Comparison of ENCODE assay signal across 26 cellular contexts in the genomic region with DNA sequence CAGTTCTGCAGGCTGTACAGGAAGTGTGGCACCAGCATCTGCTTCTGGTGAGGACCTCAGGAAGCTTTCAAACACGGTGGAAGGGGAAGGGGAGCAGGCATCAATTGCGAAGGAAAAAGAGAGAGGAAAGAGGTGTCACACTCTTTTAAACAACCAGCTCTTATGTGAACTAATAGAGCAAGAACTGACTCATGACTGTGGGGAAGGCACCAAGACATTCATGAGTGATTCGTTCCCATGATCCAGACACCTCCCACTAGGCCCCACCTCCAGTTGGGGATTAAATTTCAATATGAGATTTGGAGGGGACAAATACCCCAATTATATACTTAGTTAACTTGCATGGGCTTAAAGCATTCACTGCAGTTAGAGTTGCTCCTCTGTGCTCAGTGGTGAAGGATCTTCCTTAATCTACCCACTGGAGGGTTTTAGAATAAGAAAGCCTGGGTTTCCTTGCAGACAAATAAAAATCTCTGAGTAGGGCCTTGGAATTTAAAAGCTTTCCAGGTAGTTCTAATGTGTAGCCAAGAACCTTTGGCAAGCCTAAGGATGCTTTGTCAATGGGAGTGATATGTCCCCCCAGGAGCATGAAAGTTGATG. TPM values are rescaled to one million over a fixed set of nuclear protein-coding genes. Genes with fewer than 3 reads are reported as not detected.
DNase-seq lines count a peak whose midpoint lies in the region; ATAC-seq and TF ChIP-seq lines count a peak whose summit lies in the region.
"Had no signal": no experiment of that assay in that cellular context is flagged by ENCODE, and none has a peak within 500 bp of the region (broad histone marks: within the 10 kb centered on the region; RNA-seq: fewer than 3 reads in every experiment).

No MANE protein-coding gene starts in this region.

- H3K9me2 ChIP-seq in GM23338 (ENCODE audit: insufficient read depth): no peaks in the 10 kb centered on the region

- H3K27ac Mint-ChIP-seq in GM23338 (peak overlapping the region; percentile 73; the same call in 1 of the 2 replicates), endodermal cell (no peak overlapping the region)
- peak overlapping the region; percentile 22 for H3K27ac Mint-ChIP-seq in stimulated activated naive B cell treated with anti-CD40 and anti-IgM and Interleukin-4, amounts not matched to agents 10 μg/mL and 1 μg/mL and 100 μg/mL, for 72 hours
- no peak overlapping the region for H3K27ac Mint-ChIP-seq in activated naive CD8-positive, alpha-beta T cell treated with anti-CD3 and anti-CD28 coated beads for 36 hours
- H3K27ac Mint-ChIP-seq: activated CD4-positive, alpha-beta T cell treated with anti-CD3 and anti-CD28 coated beads for 36 hours; activated T-cell treated with anti-CD3 and anti-CD28 coated beads, Interleukin-2, amount 50 U/mL, for 24 hours; CD4-positive, CD25-positive, alpha-beta regulatory T cell; dendritic cell treated with granulocyte-macrophage colony-stimulating factor and Interleukin-4, amounts not matched to agents 40 ng/mL and 50 ng/mL, for 4 days; naive thymus-derived CD4-positive, alpha-beta T cell had no signal

- no peaks in the 10 kb centered on the region for H4K20me1 ChIP-seq in GM23338 (replicated peaks; ENCODE audit: insufficient read depth)

- H3K9me3 Mint-ChIP-seq in GM23338 (no peaks in the 10 kb centered on the region), endodermal cell (no peaks in the 10 kb centered on the region)
- H3K9me3 Mint-ChIP-seq in stimulated activated naive B cell treated with anti-CD40 and anti-IgM and Interleukin-4, amounts not matched to agents 10 μg/mL and 1 μg/mL and 100 μg/mL, for 72 hours: no peaks in the 10 kb centered on the region
- no peaks in the 10 kb centered on the region for H3K9me3 Mint-ChIP-seq in activated naive CD8-positive, alpha-beta T cell treated with anti-CD3 and anti-CD28 coated beads for 36 hours
- H3K9me3 Mint-ChIP-seq: activated T-cell treated with anti-CD3 and anti-CD28 coated beads, Interleukin-2, amount 50 U/mL, for 24 hours; CD4-positive, CD25-positive, alpha-beta regulatory T cell; dendritic cell treated with granulocyte-macrophage colony-stimulating factor and Interleukin-4, amounts not matched to agents 40 ng/mL and 50 ng/mL, for 4 days; naive thymus-derived CD4-positive, alpha-beta T cell had no signal

- no peak overlapping the region for H2AFZ ChIP-seq in GM23338

- H3K27ac ChIP-seq in GM23338 (ENCODE audit: low read depth) (peak overlapping the region; percentile 30; the same call in 1 of the 2 replicates), foreskin keratinocyte (no peak overlapping the region), endodermal cell (ENCODE audit: low read depth, low read length) (no peak overlapping the region)
- H3K27ac ChIP-seq: left ventricle myocardium inferior, RWPE1, spleen, tibial nerve had no signal

- no peak overlapping the region; the same call in 2 of the 3 replicates for H3K4me3 Mint-ChIP-seq in GM23338
- H3K4me3 Mint-ChIP-seq in stimulated activated naive B cell treated with anti-CD40 and anti-IgM and Interleukin-4, amounts not matched to agents 10 μg/mL and 1 μg/mL and 100 μg/mL, for 72 hours: no peak overlapping the region
- H3K4me3 Mint-ChIP-seq in activated naive CD8-positive, alpha-beta T cell treated with anti-CD3 and anti-CD28 coated beads for 36 hours: no peak overlapping the region
- H3K4me3 Mint-ChIP-seq in endodermal cell: no peak overlapping the region
- H3K4me3 Mint-ChIP-seq: activated CD4-positive, alpha-beta T cell treated with anti-CD3 and anti-CD28 coated beads for 36 hours; activated T-cell treated with anti-CD3 and anti-CD28 coated beads, Interleukin-2, amount 50 U/mL, for 24 hours; CD4-positive, CD25-positive, alpha-beta regulatory T cell; dendritic cell treated with granulocyte-macrophage colony-stimulating factor and Interleukin-4, amounts not matched to agents 40 ng/mL and 50 ng/mL, for 4 days; naive thymus-derived CD4-positive, alpha-beta T cell had no signal

- H3K27me3 Mint-ChIP-seq in GM23338 (ENCODE audit: insufficient read depth, low read depth, poor library complexity) (peaks cover 2% of the 10 kb centered on the region), endodermal cell (ENCODE audit: insufficient read depth) (no peaks in the 10 kb centered on the region)
- peaks cover 4 to 5% of the 10 kb centered on the region in 2 donors for H3K27me3 Mint-ChIP-seq in stimulated activated naive B cell treated with anti-CD40 and anti-IgM and Interleukin-4, amounts not matched to agents 10 μg/mL and 1 μg/mL and 100 μg/mL, for 72 hours
- H3K27me3 Mint-ChIP-seq in activated naive CD8-positive, alpha-beta T cell treated with anti-CD3 and anti-CD28 coated beads for 36 hours: peaks cover 4% of the 10 kb centered on the region
- H3K27me3 Mint-ChIP-seq: activated CD4-positive, alpha-beta T cell treated with anti-CD3 and anti-CD28 coated beads for 36 hours; activated T-cell treated with anti-CD3 and anti-CD28 coated beads, Interleukin-2, amount 50 U/mL, for 24 hours; dendritic cell treated with granulocyte-macrophage colony-stimulating factor and Interleukin-4, amounts not matched to agents 40 ng/mL and 50 ng/mL, for 4 days had no signal

- 0 out of 2 replicates have a peak overlapping the region, but pooled peaks have one; percentile 20 for H3K4me2 ChIP-seq in GM23338

- DNase-seq in GM23338 (ENCODE audit: low spot score): peak; percentile 37
- DNase-seq in RKO (ENCODE audit: low spot score): peak; percentile 6
- no peak for DNase-seq in foreskin keratinocyte
- DNase-seq in stimulated activated naive B cell treated with anti-CD40 and anti-IgM and Interleukin-4, amounts not matched to agents 10 μg/mL and 1 μg/mL and 100 μg/mL, for 72 hours: no peak
- no peak for DNase-seq in cerebellar nuclear complex (lab: John Stamatoyannopoulos, UW)
- no peak for DNase-seq in activated naive CD8-positive, alpha-beta T cell treated with anti-CD3 and anti-CD28 coated beads for 36 hours
- DNase-seq in effector CD4-positive, alpha-beta T cell: no peak
- DNase-seq in endodermal cell: no peak
- DNase-seq: activated CD4-positive, alpha-beta T cell treated with anti-CD3 and anti-CD28 coated beads for 36 hours; activated T-cell treated with anti-CD3 and anti-CD28 coated beads, Interleukin-2, amount 50 U/mL, for 24 hours; amniotic stem cell; CD4-positive, CD25-positive, alpha-beta regulatory T cell; KBM-7; left ventricle myocardium inferior; naive thymus-derived CD4-positive, alpha-beta T cell; NCI-H1048; NCI-H1694 treated with DMSO at 0.1 percent for 48 hours; NCI-H2171 treated with DMSO at 0.1 percent for 48 hours; NCI-H526 treated with DMSO at 0.1 percent for 48 hours; spleen; stimulated activated CD4-positive, alpha-beta T cell treated with anti-CD3 and anti-CD28 coated beads, Interleukin-2, amount 100 ng/mL, for 48 hours; stimulated activated naive CD8-positive, alpha-beta T cell treated with anti-CD3 and anti-CD28 coated beads, Interleukin-15, Interleukin-2, amounts not matched to agents 100 U/mL and 50 U/mL, for 24 hours had no signal

- H3K9me3 ChIP-seq in endodermal cell (ENCODE audit: control insufficient read depth, low read length): no peaks in the 10 kb centered on the region
- H3K9me3 ChIP-seq: left ventricle myocardium inferior, spleen, tibial nerve had no signal

- H3K4me1 ChIP-seq in GM23338 (ENCODE audit: insufficient read depth) (peaks cover 13% of the 10 kb centered on the region), foreskin keratinocyte (no peaks in the 10 kb centered on the region), endodermal cell (ENCODE audit: control insufficient read depth, insufficient read depth, low read length) (no peaks in the 10 kb centered on the region)

- H3F3A ChIP-seq in GM23338 (replicated peaks; ENCODE audit: low read depth): no peaks in the 10 kb centered on the region

- H3K27me3 ChIP-seq in GM23338 (ENCODE audit: insufficient read depth) (no peaks in the 10 kb centered on the region), foreskin keratinocyte (no peaks in the 10 kb centered on the region), endodermal cell (ENCODE audit: control insufficient read depth, insufficient read depth, low read length, poor library complexity, severe bottlenecking) (no peaks in the 10 kb centered on the region)
- H3K27me3 ChIP-seq: spleen, tibial nerve had no signal

- H3K36me3 ChIP-seq in GM23338 (ENCODE audit: insufficient read depth) (no peaks in the 10 kb centered on the region), endodermal cell (ENCODE audit: control insufficient read depth, insufficient read depth, low read length) (no peaks in the 10 kb centered on the region)
- H3K36me3 ChIP-seq: left ventricle myocardium inferior, spleen, tibial nerve had no signal

- H3K4me3 ChIP-seq in GM23338 (no peak overlapping the region), endodermal cell (ENCODE audit: low read length) (no peak overlapping the region)
- H3K4me3 ChIP-seq: left ventricle myocardium inferior, spleen, tibial nerve had no signal

- no peaks in the 10 kb centered on the region for H3K36me3 Mint-ChIP-seq in GM23338 (ENCODE audit: low read depth)
- H3K36me3 Mint-ChIP-seq in stimulated activated naive B cell treated with anti-CD40 and anti-IgM and Interleukin-4, amounts not matched to agents 10 μg/mL and 1 μg/mL and 100 μg/mL, for 72 hours: no peaks in the 10 kb centered on the region
- no peaks in the 10 kb centered on the region for H3K36me3 Mint-ChIP-seq in activated naive CD8-positive, alpha-beta T cell treated with anti-CD3 and anti-CD28 coated beads for 36 hours
- no peaks in the 10 kb centered on the region for H3K36me3 Mint-ChIP-seq in endodermal cell (ENCODE audit: low read depth)
- H3K36me3 Mint-ChIP-seq: CD4-positive, CD25-positive, alpha-beta regulatory T cell; naive thymus-derived CD4-positive, alpha-beta T cell had no signal

- TF ChIP-seq CTCF in GM23338 (conservative IDR thresholded peaks at IDR 0.05; ENCODE audit: low read depth in 2 of 2) (no peak), foreskin keratinocyte (conservative IDR thresholded peaks at IDR 0.05) (no peak), endodermal cell (conservative IDR thresholded peaks at IDR 0.05) (no peak)

- H3K79me2 ChIP-seq in GM23338 (replicated peaks; ENCODE audit: insufficient read depth): no peaks in the 10 kb centered on the region

- 54 to 83% methylated on average over 1 to 3 of the region's 3 CpGs for WGBS in endodermal cell (ENCODE audit: insufficient coverage in 1 of 2, insufficient read length in 1 of 2), 2 experiments

- ATAC-seq in GM23338 (peak; percentile 79), foreskin keratinocyte (peak; percentile 62)
- no peak for ATAC-seq in stimulated activated naive B cell treated with anti-CD40 and anti-IgM and Interleukin-4, amounts not matched to agents 10 μg/mL and 1 μg/mL and 100 μg/mL, for 72 hours (replicated peaks)
- ATAC-seq: activated CD4-positive, alpha-beta T cell treated with anti-CD3 and anti-CD28 coated beads for 36 hours; naive thymus-derived CD4-positive, alpha-beta T cell; stimulated activated naive CD8-positive, alpha-beta T cell treated with anti-CD3 and anti-CD28 coated beads, Interleukin-15, Interleukin-2, amounts not matched to agents 100 U/mL and 50 U/mL, for 24 hours had no signal

- H3K9ac ChIP-seq in endodermal cell (ENCODE audit: extremely low read depth, low read length, poor library complexity, severe bottlenecking): no peak overlapping the region

- H3K4me1 Mint-ChIP-seq in GM23338 (peaks cover 20% of the 10 kb centered on the region), endodermal cell (no peaks in the 10 kb centered on the region)
- no peaks in the 10 kb centered on the region for H3K4me1 Mint-ChIP-seq in stimulated activated naive B cell treated with anti-CD40 and anti-IgM and Interleukin-4, amounts not matched to agents 10 μg/mL and 1 μg/mL and 100 μg/mL, for 72 hours
- H3K4me1 Mint-ChIP-seq in activated naive CD8-positive, alpha-beta T cell treated with anti-CD3 and anti-CD28 coated beads for 36 hours: no peaks in the 10 kb centered on the region
- H3K4me1 Mint-ChIP-seq: activated CD4-positive, alpha-beta T cell treated with anti-CD3 and anti-CD28 coated beads for 36 hours; CD4-positive, CD25-positive, alpha-beta regulatory T cell; naive thymus-derived CD4-positive, alpha-beta T cell had no signal

RNA-seq across cellular contexts. Expression of a gene that starts 60.0 kb away (rescaled TPM):
- 3.1 and 3.4 TPM in 2 replicates for total RNA-seq in GM23338 (2014; rRNA removed; shearing (Covaris generic))
- polyA plus RNA-seq in GM23338 (2016; fragmentation: Nextera tagmentation; extraction: Ambion mirVana) (2.1 and 2.4 TPM in 2 replicates), foreskin keratinocyte (0.06 and 0.11 TPM in 2 replicates)
- total RNA-seq in foreskin keratinocyte (0.41 and 0.46 TPM in 2 replicates), endodermal cell (under 1 TPM; 0.09 to 0.37 TPM)
- under 1 TPM; 0.26 to 0.33 TPM for total RNA-seq in activated naive CD8-positive, alpha-beta T cell treated with anti-CD3 and anti-CD28 coated beads for 36 hours
- 0.21 TPM for polyA plus RNA-seq in endodermal cell (2013, experiment 1 of 2)
- polyA plus RNA-seq in endodermal cell (2013, experiment 2 of 2): 0.17 TPM
- total RNA-seq: G401 had no signal

Comparison
In these comparisons a context has a peak if more than half of its experiments do, and no peak if none do; other contexts are left out.
1. ATAC-seq: peak in GM23338 (single experiment) and foreskin keratinocyte (single experiment); none in stimulated activated naive B cell treated with anti-CD40 and anti-IgM and Interleukin-4, amounts not matched to agents 10 μg/mL and 1 μg/mL and 100 μg/mL, for 72 hours (0 of 2).
2. DNase-seq: peak in GM23338 (single experiment) and RKO (single experiment); none in foreskin keratinocyte (0 of 2), stimulated activated naive B cell treated with anti-CD40 and anti-IgM and Interleukin-4, amounts not matched to agents 10 μg/mL and 1 μg/mL and 100 μg/mL, for 72 hours (single experiment), cerebellar nuclear complex (0 of 2), activated naive CD8-positive, alpha-beta T cell treated with anti-CD3 and anti-CD28 coated beads for 36 hours (single experiment), effector CD4-positive, alpha-beta T cell (single experiment) and endodermal cell (single experiment).
3. H3K27ac Mint-ChIP-seq: peak in GM23338 (single experiment) and stimulated activated naive B cell treated with anti-CD40 and anti-IgM and Interleukin-4, amounts not matched to agents 10 μg/mL and 1 μg/mL and 100 μg/mL, for 72 hours (single experiment); none in activated naive CD8-positive, alpha-beta T cell treated with anti-CD3 and anti-CD28 coated beads for 36 hours (single experiment) and endodermal cell (single experiment).